Comparison of ENCODE assay signal across 18 cellular contexts in the genomic region with DNA sequence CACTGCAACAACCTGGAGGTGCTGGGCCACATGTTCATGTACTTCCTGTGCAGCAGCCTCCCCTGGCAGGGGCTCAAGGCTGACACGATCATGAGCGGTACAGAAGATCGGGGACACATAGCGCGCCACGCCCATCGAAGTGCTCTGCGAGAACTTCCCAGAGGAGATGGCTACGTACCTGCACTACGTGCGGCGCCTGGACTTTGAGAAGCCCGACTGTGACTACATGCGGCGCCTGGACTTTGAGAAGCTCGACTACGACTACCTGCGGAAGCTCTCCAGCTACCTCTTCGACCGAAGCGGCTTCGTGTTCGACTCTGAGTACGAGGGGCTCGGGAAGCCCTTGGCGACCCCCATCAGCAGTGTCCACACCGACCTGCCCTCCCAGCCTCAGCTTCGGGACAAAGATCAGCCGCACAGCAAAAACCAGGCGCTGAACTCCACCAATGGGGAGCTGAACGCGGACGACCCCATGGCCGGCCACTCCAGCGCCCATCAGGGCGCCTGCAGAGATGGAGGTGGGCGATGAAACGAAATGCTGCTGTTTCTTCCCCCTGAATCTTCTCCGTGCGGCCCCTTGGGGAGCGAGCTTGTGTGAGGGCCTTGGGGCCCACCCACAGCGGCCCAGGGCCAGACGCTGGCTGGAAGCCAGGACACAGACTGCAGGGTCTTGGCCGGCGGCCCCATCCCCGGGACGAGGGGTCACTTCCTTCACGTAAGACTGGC.
"Had no signal": no experiment of that assay in that cellular context is flagged by ENCODE, and none has a peak within 500 bp of the region (broad histone marks: within the 10 kb centered on the region; RNA-seq: fewer than 3 reads in every experiment).

No MANE protein-coding gene starts in this region.

- FAIRE-seq: endothelial cell of umbilical vein, pancreas had no signal

- H3K27me3 ChIP-seq: ascending aorta, esophagus muscularis mucosa, gastroesophageal sphincter, heart left ventricle, pancreas, tibial artery, vagina had no signal

- DNase-seq: activated CD4-positive, alpha-beta T cell treated with anti-CD3 and anti-CD28 coated beads, Interleukin-2, amount 10 ng/mL, durations not matched to agents 24 days and 14 days; activated CD8-positive, alpha-beta T cell treated with anti-CD3 and anti-CD28 coated beads for 36 hours; activated naive CD4-positive, alpha-beta T cell treated with anti-CD3 and anti-CD28 coated beads for 36 hours; activated T-cell treated with anti-CD3 and anti-CD28 coated beads, Interleukin-2, amount 50 U/mL, for 4 hours; cerebellar nuclear complex; effector memory CD4-positive, alpha-beta T cell; mesendoderm; stimulated activated CD4-positive, alpha-beta T cell treated with anti-CD3 and anti-CD28 coated beads, Interleukin-2, amount 100 ng/mL, for 24 hours; stimulated activated naive CD4-positive, alpha-beta T cell treated with Interleukin-2 at 50 U/mL for 16 hours had no signal

- H3K4me3 ChIP-seq: ascending aorta, esophagus muscularis mucosa, gastroesophageal sphincter, heart left ventricle, pancreas, tibial artery, vagina had no signal

- H3K9me3 ChIP-seq: pancreas had no signal

- H3K27ac ChIP-seq: esophagus muscularis mucosa, gastroesophageal sphincter, heart left ventricle, pancreas, vagina had no signal

- ATAC-seq: activated CD8-positive, alpha-beta T cell treated with anti-CD3 and anti-CD28 coated beads for 36 hours; activated T-cell treated with anti-CD3 and anti-CD28 coated beads, Interleukin-2, amount 50 U/mL, for 4 hours; gastroesophageal sphincter; naive thymus-derived CD8-positive, alpha-beta T cell; pancreas had no signal

- H3K4me1 ChIP-seq: pancreas, vagina had no signal
